Comparison of ENCODE assay signal across 19 cellular contexts in the genomic region with DNA sequence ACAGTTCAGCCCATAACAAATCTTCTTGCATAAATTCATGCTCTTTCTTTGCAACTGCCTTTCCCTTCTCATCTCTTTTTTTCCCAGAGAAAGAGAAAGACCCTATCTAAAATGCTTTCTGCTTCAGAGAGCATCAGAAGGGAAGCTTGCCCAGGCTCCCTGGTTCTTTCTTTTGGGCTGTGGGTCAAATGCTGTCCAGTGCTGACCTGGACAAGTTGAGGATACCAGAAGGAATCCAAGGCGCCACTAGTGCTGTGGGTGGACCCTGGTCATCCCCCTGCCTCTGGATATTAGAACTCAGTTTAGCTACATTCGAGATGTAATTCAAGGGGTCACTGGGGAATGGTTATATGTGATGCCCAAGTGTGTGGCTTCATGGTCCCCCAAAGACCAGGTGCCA.
A peak's percentile ranks its signal among the peaks of the same experiment; 100 is the strongest.
DNase-seq lines count a peak whose midpoint lies in the region; ATAC-seq and TF ChIP-seq lines count a peak whose summit lies in the region.
"Had no signal": no experiment of that assay in that cellular context is flagged by ENCODE, and none has a peak within 500 bp of the region (broad histone marks: within the 10 kb centered on the region; RNA-seq: fewer than 3 reads in every experiment).

No MANE protein-coding gene starts in this region.

- TF ChIP-seq EP300 in SK-N-SH (IDR thresholded peaks at IDR 0.05; ENCODE audit: borderline replicate concordance in 1 of 2, low read depth in 1 of 2, low read length in 1 of 2), result no peak

- no peak for TF ChIP-seq POLR2A in IMR-90 (IDR thresholded peaks at IDR 0.05; ENCODE audit: low read depth, low read length)

- no peaks in the 10 kb centered on the region for H3K9me3 Mint-ChIP-seq in stimulated activated naive B cell treated with anti-CD40 and anti-IgM and Interleukin-4, amounts not matched to agents 10 μg/mL and 1 μg/mL and 100 μg/mL, for 72 hours
- H3K9me3 Mint-ChIP-seq: CD4-positive, alpha-beta memory T cell had no signal

- H2BK5ac ChIP-seq in IMR-90 (ENCODE audit: low read depth, low read length, poor library complexity, severe bottlenecking), result no peak overlapping the region

- H2AK9ac ChIP-seq in IMR-90 (replicated peaks; ENCODE audit: low read depth, low read length, poor library complexity), result no peak overlapping the region

- no peak for TF ChIP-seq RAD21 in SK-N-SH (IDR thresholded peaks at IDR 0.05; ENCODE audit: low read length)
- no peak for TF ChIP-seq RAD21 in IMR-90 (IDR thresholded peaks at IDR 0.05; ENCODE audit: low read length)

- no peak overlapping the region for H3K4me3 Mint-ChIP-seq in stimulated activated naive B cell treated with anti-CD40 and anti-IgM and Interleukin-4, amounts not matched to agents 10 μg/mL and 1 μg/mL and 100 μg/mL, for 72 hours
- H3K4me3 Mint-ChIP-seq: B cell; CD4-positive, alpha-beta memory T cell had no signal

- no peak overlapping the region for H3K23ac ChIP-seq in IMR-90 (ENCODE audit: low read depth, low read length)

- WGBS in SK-N-SH (ENCODE audit: low lambda C conversion rate), result 67% methylated on average over 1 of the region's 2 CpGs
- no CpG with 5 or more reads among the region's 2 CpGs for WGBS in IMR-90 (ENCODE audit: extremely low coverage in 2 of 2, insufficient read length in 1 of 2), 2 experiments

- H3K9me2 ChIP-seq in SK-N-SH, result no peaks in the 10 kb centered on the region

- no peak overlapping the region for H3K27ac ChIP-seq in SK-N-SH (ENCODE audit: low read depth in 2 of 2, low read length in 1 of 2)
- H3K27ac ChIP-seq in IMR-90 (ENCODE audit: insufficient read depth, low read length), result no peak overlapping the region
- H3K27ac ChIP-seq in tibial artery, result no peak overlapping the region
- H3K27ac ChIP-seq: 22Rv1 had no signal

- H3K9ac ChIP-seq in SK-N-SH (no peak overlapping the region), IMR-90 (ENCODE audit: low read depth, low read length) (no peak overlapping the region)

- no peak overlapping the region for H3K18ac ChIP-seq in IMR-90 (ENCODE audit: low read depth, low read length)

- no peak for DNase-seq in SK-N-SH
- DNase-seq in IMR-90, result no peak
- peak; percentile 41 for DNase-seq in mesenteric fat pad (ENCODE audit: low spot score)
- peak; percentile 17 for DNase-seq in sciatic nerve (ENCODE audit: low spot score)
- no peak for DNase-seq in NCI-H2029 (lab: John Stamatoyannopoulos, UW)
- DNase-seq in tibial artery, result no peak
- no peak for DNase-seq in stimulated activated naive B cell treated with anti-CD40 and anti-IgM and Interleukin-4, amounts not matched to agents 10 μg/mL and 1 μg/mL and 100 μg/mL, for 72 hours
- DNase-seq: C1 segment of cervical spinal cord; Calu3; CD4-positive, alpha-beta memory T cell; COR-L47; DMS53; DMS79 treated with DMSO at 0.1 percent for 48 hours; GF-D8; GOT3; HCEC 1CT had no signal

- 0 out of 3 replicates have a peak overlapping the region, but pooled peaks have one; percentile 99 for H2BK15ac ChIP-seq in IMR-90 (ENCODE audit: low read depth, low read length)

- H3K36me3 ChIP-seq in SK-N-SH (replicated peaks in 1 of 2; ENCODE audit: control insufficient read depth in 1 of 2, insufficient read depth in 2 of 2, low read length in 1 of 2) (no peaks in the 10 kb centered on the region), IMR-90 (ENCODE audit: control insufficient read depth, insufficient read depth, low read length) (no peaks in the 10 kb centered on the region), tibial artery (no peaks in the 10 kb centered on the region)

- no peak overlapping the region for H4K91ac ChIP-seq in IMR-90 (ENCODE audit: insufficient read depth, low read depth, low read length)

- H3K9me3 ChIP-seq in SK-N-SH, result no peaks in the 10 kb centered on the region
- no peaks in the 10 kb centered on the region for H3K9me3 ChIP-seq in IMR-90 (ENCODE audit: control insufficient read depth, insufficient read depth, low read length)
- no peaks in the 10 kb centered on the region for H3K9me3 ChIP-seq in tibial artery

- H2BK20ac ChIP-seq in IMR-90 (ENCODE audit: low read depth, low read length), result no peak overlapping the region

- POLR2A ChIA-PET in SK-N-SH (lab: Yijun Ruan, JAX) (no interaction called here), IMR-90 (lab: Charles Lee; ENCODE audit: unreplicated experiment) (no interaction called here)

- no peak for ATAC-seq in SK-N-SH treated with all-trans-retinoic acid at 6 μM for 48 hours
- no peak for ATAC-seq in IMR-90 (ENCODE audit: low read depth)
- no peak for ATAC-seq in sciatic nerve
- no peak for ATAC-seq in stimulated activated naive B cell treated with anti-CD40 and anti-IgM and Interleukin-4, amounts not matched to agents 10 μg/mL and 1 μg/mL and 100 μg/mL, for 72 hours (replicated peaks)

- no TSS peak for BruUV-seq in IMR-90 (replicated peaks; lab: Mats Ljungman, UMichigan)

- no peaks in the 10 kb centered on the region for H3K79me2 ChIP-seq in SK-N-SH (ENCODE audit: insufficient read depth)

- peaks cover 0 to 2% of the 10 kb centered on the region in 2 experiments; a peak in 1 of 4 replicates for H3K79me1 ChIP-seq in IMR-90 (ENCODE audit: low read depth in 1 of 2, low read length in 2 of 2)

- H4K8ac ChIP-seq in IMR-90 (ENCODE audit: low read depth in 2 of 2, low read length in 2 of 2), result no peak overlapping the region

- 0 out of 2 replicates have a peak overlapping the region, but pooled peaks have one; percentile 11 for H2BK120ac ChIP-seq in IMR-90 (ENCODE audit: low read depth, low read length)

- in situ Hi-C loops in IMR-90 (cut with MboI; ENCODE audit: low sequenced_read_pairs), result no loop called here

- no peak overlapping the region for H3K4me3 ChIP-seq in SK-N-SH (ENCODE audit: low read depth in 2 of 2, low read length in 1 of 2)
- no peak overlapping the region for H3K4me3 ChIP-seq in IMR-90 (ENCODE audit: insufficient read depth, low read depth, low read length)
- no peak overlapping the region for H3K4me3 ChIP-seq in tibial artery

- H3K4me1 Mint-ChIP-seq in stimulated activated naive B cell treated with anti-CD40 and anti-IgM and Interleukin-4, amounts not matched to agents 10 μg/mL and 1 μg/mL and 100 μg/mL, for 72 hours, result no peaks in the 10 kb centered on the region
- H3K4me1 Mint-ChIP-seq: B cell; CD4-positive, alpha-beta memory T cell had no signal

- no peak overlapping the region for H3K4ac ChIP-seq in IMR-90 (ENCODE audit: low read depth, low read length)

- intact Hi-C loops in IMR-90 (cut with micrococcal nuclease) (no loop called here), sciatic nerve (cut with DNase I) (no loop called here), tibial artery (cut with DNase I; ENCODE audit: low total_unique reads) (no loop called here)

- no peaks in the 10 kb centered on the region for H3K36me3 Mint-ChIP-seq in stimulated activated naive B cell treated with anti-CD40 and anti-IgM and Interleukin-4, amounts not matched to agents 10 μg/mL and 1 μg/mL and 100 μg/mL, for 72 hours
- H3K36me3 Mint-ChIP-seq: CD4-positive, alpha-beta memory T cell had no signal

- dilution Hi-C loops in IMR-90 (cut with HindIII; ENCODE audit: low sequenced_read_pairs, unreplicated experiment), result no loop called here

- H3K56ac ChIP-seq in IMR-90 (ENCODE audit: extremely low read depth, insufficient read depth, low read length), result no peak overlapping the region

- H3K27me3 Mint-ChIP-seq in stimulated activated naive B cell treated with anti-CD40 and anti-IgM and Interleukin-4, amounts not matched to agents 10 μg/mL and 1 μg/mL and 100 μg/mL, for 72 hours, result peaks cover 15 to 18% of the 10 kb centered on the region in 2 donors

- no peak overlapping the region for H3K14ac ChIP-seq in IMR-90 (replicated peaks; ENCODE audit: low read depth, low read length)

- H2AFZ ChIP-seq in SK-N-SH (ENCODE audit: low read depth), result no peak overlapping the region
- no peak overlapping the region for H2AFZ ChIP-seq in IMR-90 (replicated peaks; ENCODE audit: low read length, poor library complexity)

- no peak overlapping the region for H3K4me2 ChIP-seq in SK-N-SH
- no peak overlapping the region for H3K4me2 ChIP-seq in IMR-90 (ENCODE audit: low read depth, low read length)

- H4K20me1 ChIP-seq in SK-N-SH (ENCODE audit: insufficient read depth), result no peaks in the 10 kb centered on the region
- H4K20me1 ChIP-seq in IMR-90 (ENCODE audit: insufficient read depth, low read length), result peaks cover 3% of the 10 kb centered on the region; the same call in 1 of the 2 replicates

- no peak for TF ChIP-seq CTCF in SK-N-SH (IDR thresholded peaks at IDR 0.05)
- TF ChIP-seq CTCF in IMR-90 (conservative IDR thresholded peaks at IDR 0.05; ENCODE audit: low read depth, low read length), result no peak
- no peak for TF ChIP-seq CTCF in tibial artery (IDR thresholded peaks at IDR 0.05)

- H3K4me1 ChIP-seq in SK-N-SH (ENCODE audit: control insufficient read depth in 1 of 2, insufficient read depth in 2 of 2, low read depth in 1 of 2, low read length in 1 of 2) (peaks cover 4 to 30% of the 10 kb centered on the region in 2 experiments; a peak in 1 of 4 replicates), IMR-90 (ENCODE audit: control insufficient read depth, insufficient read depth, low read length) (peaks cover 10% of the 10 kb centered on the region), tibial artery (peaks cover 0 to 23% (median 7%) of the 10 kb centered on the region in 4 donors)

- H3F3A ChIP-seq in SK-N-SH (replicated peaks; ENCODE audit: insufficient read depth), result peaks cover 7% of the 10 kb centered on the region

- H3K27ac Mint-ChIP-seq in stimulated activated naive B cell treated with anti-CD40 and anti-IgM and Interleukin-4, amounts not matched to agents 10 μg/mL and 1 μg/mL and 100 μg/mL, for 72 hours, result no peak overlapping the region
- H3K27ac Mint-ChIP-seq: B cell; CD4-positive, alpha-beta memory T cell had no signal

- H4K5ac ChIP-seq in IMR-90 (ENCODE audit: low read depth, low read length), result no peak overlapping the region

- H3K9me1 ChIP-seq in IMR-90 (ENCODE audit: insufficient read depth, low read length), result peaks cover 24% of the 10 kb centered on the region

- CTCF ChIA-PET in SK-N-SH (lab: Yijun Ruan, JAX) (interaction anchor here (1.1 to 1.3 kb wide), 3 partner anchors 11 to 189 kb away, joined by 3 read pairs; no protein-coding TSS in a partner anchor), IMR-90 (lab: Yijun Ruan, JAX) (no interaction called here)

- peak overlapping the region; percentile 84; the same call in 1 of the 2 replicates for H2AK5ac ChIP-seq in IMR-90 (ENCODE audit: low read depth, low read length)

- H3K27me3 ChIP-seq in SK-N-SH (ENCODE audit: insufficient read depth) (no peaks in the 10 kb centered on the region), IMR-90 (ENCODE audit: control insufficient read depth, insufficient read depth, low read length) (no peaks in the 10 kb centered on the region), tibial artery (no peaks in the 10 kb centered on the region)

TF ChIP-seq in SK-N-SH, 30 proteins besides CTCF, POLR2A, EP300 and RAD21 (continues in another document):
- TF ChIP-seq TEAD4 (IDR thresholded peaks at IDR 0.05; ENCODE audit: borderline replicate concordance, insufficient read depth), result no peak

TF ChIP-seq in SK-N-SH treated with all-trans-retinoic acid at 6 μM for 48 hours, 23 proteins besides CTCF, POLR2A, EP300 and RAD21 (continues in another document):
- TF ChIP-seq ZFP30 (CRISPR knock-in tag; IDR thresholded peaks at IDR 0.05) (no peak), GLIS3 (CRISPR knock-in tag; IDR thresholded peaks at IDR 0.05) (no peak), ZNF565 (CRISPR knock-in tag; conservative IDR thresholded peaks at IDR 0.05; ENCODE audit: low read depth) (no peak)

TF ChIP-seq in IMR-90, 13 proteins besides CTCF, POLR2A, EP300 and RAD21 (continues in another document):
- no peak for TF ChIP-seq MAFK (IDR thresholded peaks at IDR 0.05; ENCODE audit: low read depth, low read length)
- TF ChIP-seq CHD1 (IDR thresholded peaks at IDR 0.05; ENCODE audit: low read depth, low read length), result no peak

Comparison
In these comparisons a context has a peak if more than half of its experiments do, and no peak if none do; other contexts are left out.
1. DNase-seq: peak in mesenteric fat pad (single experiment) and sciatic nerve (single experiment); none in SK-N-SH (single experiment), IMR-90 (single experiment), NCI-H2029 (single experiment), tibial artery (0 of 2) and stimulated activated naive B cell treated with anti-CD40 and anti-IgM and Interleukin-4, amounts not matched to agents 10 μg/mL and 1 μg/mL and 100 μg/mL, for 72 hours (single experiment).